In the genomic region with DNA sequence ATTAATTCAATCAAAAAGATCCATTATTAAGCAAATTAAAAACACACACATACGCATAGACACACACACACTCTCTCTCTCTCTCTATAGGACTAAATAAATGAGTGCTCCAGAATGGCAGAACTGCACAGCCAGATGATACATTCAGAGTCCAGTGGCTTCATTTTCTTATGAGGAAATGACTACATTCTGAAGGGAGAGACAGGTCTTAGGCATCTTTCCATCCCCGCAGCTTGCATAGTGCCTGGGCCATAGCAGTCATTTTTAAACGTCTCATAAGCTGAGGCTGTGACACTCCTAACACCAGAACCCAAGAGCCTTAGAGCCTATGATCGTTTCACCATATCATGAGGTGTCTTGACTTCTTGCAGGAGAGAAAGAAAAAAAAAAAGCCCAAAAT, we compare ENCODE assay signal across 16 cellular contexts.
"Had no signal": no experiment of that assay in that cellular context is flagged by ENCODE, and none has a peak within 500 bp of the region (broad histone marks: within the 10 kb centered on the region; RNA-seq: fewer than 3 reads in every experiment).

No MANE protein-coding gene starts in this region.

- DNase-seq: activated gamma-delta T cell; activated T-cell treated with anti-CD3 and anti-CD28 coated beads, Interleukin-2, amount 50 U/mL, for 24 hours; amygdala; brain microvascular endothelial cell; esophagus squamous epithelium; foreskin fibroblast; head of caudate nucleus; islet precursor cell; stimulated activated CD4-positive, alpha-beta T cell treated with anti-CD3 and anti-CD28 coated beads, Interleukin-4, amount 100 ng/mL, for 4 hours; T-helper 17 cell; thyroid gland had no signal

- H3K4me1 Mint-ChIP-seq: memory B cell had no signal

- H3K4me3 ChIP-seq: esophagus squamous epithelium, skin epidermis, thyroid gland had no signal

- H3K9me3 Mint-ChIP-seq: activated T-cell treated with anti-CD3 and anti-CD28 coated beads, Interleukin-2, amount 50 U/mL, for 24 hours; memory B cell had no signal

- H3K27me3 Mint-ChIP-seq: activated naive CD8-positive, alpha-beta T cell; activated T-cell treated with anti-CD3 and anti-CD28 coated beads, Interleukin-2, amount 50 U/mL, for 24 hours; memory B cell; T-helper 17 cell had no signal

- H3K27ac Mint-ChIP-seq: activated naive CD8-positive, alpha-beta T cell; activated T-cell treated with anti-CD3 and anti-CD28 coated beads, Interleukin-2, amount 50 U/mL, for 24 hours; memory B cell; T-helper 17 cell had no signal

- H3K9me3 ChIP-seq: esophagus squamous epithelium, thyroid gland had no signal

- H3K27ac ChIP-seq: brain microvascular endothelial cell, thyroid gland had no signal

- H3K4me3 Mint-ChIP-seq: activated naive CD8-positive, alpha-beta T cell; activated T-cell treated with anti-CD3 and anti-CD28 coated beads, Interleukin-2, amount 50 U/mL, for 24 hours; memory B cell; T-helper 17 cell had no signal

- ATAC-seq: activated CD4-positive, CD25-positive, alpha-beta regulatory T cell treated with anti-CD3 and anti-CD28 coated beads, Interleukin-2, amount 50 U/mL, for 24 hours; left lobe of liver; T-helper 17 cell had no signal

- H3K27me3 ChIP-seq: brain microvascular endothelial cell, esophagus squamous epithelium, thyroid gland had no signal

- H3K36me3 ChIP-seq: brain microvascular endothelial cell, thyroid gland had no signal
